8 cellular contexts compared by ENCODE assay signal in the genomic region with DNA sequence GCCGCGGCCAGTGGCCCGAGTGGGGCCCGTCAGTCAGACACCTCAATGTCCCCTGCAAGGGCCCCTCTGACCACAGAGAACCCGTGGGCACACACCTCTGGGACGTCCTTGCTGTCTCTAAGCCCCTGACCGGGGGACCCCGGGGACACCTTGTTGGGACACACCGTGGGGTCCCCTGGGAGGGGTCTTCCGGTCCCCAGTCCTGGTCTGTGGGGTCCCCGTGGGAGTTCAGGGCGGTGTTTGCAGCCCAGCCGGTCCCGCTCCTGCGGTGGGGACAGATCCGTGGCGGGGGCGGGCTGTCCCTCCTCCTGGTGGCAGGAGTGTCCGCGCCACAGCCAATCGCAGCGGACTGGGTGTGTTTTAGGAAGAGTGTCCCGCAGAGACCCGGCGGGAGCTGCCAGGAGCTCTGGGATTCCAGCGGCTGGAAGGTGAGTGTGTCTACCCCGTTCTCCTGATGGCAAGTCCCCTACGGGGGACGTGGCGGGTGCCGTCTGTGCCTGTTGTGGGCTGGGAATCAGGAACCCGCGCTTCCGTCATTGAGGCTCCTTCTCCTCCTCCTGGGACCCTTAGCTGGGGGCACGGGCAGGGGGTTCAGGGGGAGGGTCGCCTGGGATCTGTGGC. TPM values are rescaled to one million over a fixed set of nuclear protein-coding genes. Genes with fewer than 3 reads are reported as not detected.
DNase-seq lines count a peak whose midpoint lies in the region; ATAC-seq and TF ChIP-seq lines count a peak whose summit lies in the region.

No MANE protein-coding gene starts in this region.

- TF ChIP-seq CTCF in LNCaP clone FGC (IDR thresholded peaks at IDR 0.05; ENCODE audit: control insufficient read depth, extremely low read depth, insufficient read depth), result no peak
- TF ChIP-seq CTCF in heart left ventricle (IDR thresholded peaks at IDR 0.05), result peak in 4 of 12 donors; percentile 8 to 37 (median 10)
- TF ChIP-seq CTCF in psoas muscle (IDR thresholded peaks at IDR 0.05), result no peak

- H3K27me3 Mint-ChIP-seq in CD4-positive, alpha-beta memory T cell, result no peaks in the 10 kb centered on the region

- peak in 1 of 2 donors; percentile 48 for TF ChIP-seq POLR2A in heart left ventricle (IDR thresholded peaks at IDR 0.05)

- peaks cover 9% of the 10 kb centered on the region for H3K4me1 ChIP-seq in CD4-positive, alpha-beta memory T cell (ENCODE audit: insufficient read depth, low read length)
- peaks cover 2 to 21% (median 14%) of the 10 kb centered on the region in 12 donors for H3K4me1 ChIP-seq in heart left ventricle
- peaks cover 5% of the 10 kb centered on the region for H3K4me1 ChIP-seq in psoas muscle

- no peaks in the 10 kb centered on the region for H3K36me3 Mint-ChIP-seq in CD4-positive, alpha-beta memory T cell

- peak overlapping the region; percentile 50 to 52 for H3K4me3 ChIP-seq in CD4-positive, alpha-beta memory T cell (ENCODE audit: low read length in 2 of 2)
- H3K4me3 ChIP-seq in LNCaP clone FGC (ENCODE audit: low read depth, low read length) (peak overlapping the region; percentile 96), heart left ventricle (peak overlapping the region; percentile 30 to 82 (median 58)), psoas muscle (peak overlapping the region; percentile 65)

- peak in 4 of 5 donors; percentile 33 to 42 (median 35) for DNase-seq in CD4-positive, alpha-beta memory T cell
- peak; percentile 57 for DNase-seq in LNCaP clone FGC (ENCODE audit: low read depth)
- peak; percentile 43 for DNase-seq in activated naive CD4-positive, alpha-beta T cell treated with anti-CD3 and anti-CD28 coated beads, Interleukin-2, amount 50 U/mL, for 16 hours
- peak; percentile 81 to 92 (median 82) for DNase-seq in heart left ventricle
- peak; percentile 73 to 75 for DNase-seq in psoas muscle
- DNase-seq in NCI-H1417 treated with DMSO at 0.1 percent for 48 hours (lab: John Stamatoyannopoulos, UW), result no peak
- no peak for DNase-seq in NCI-H1092 treated with DMSO at 0.1 percent for 48 hours (lab: John Stamatoyannopoulos, UW)

- WGBS in heart left ventricle, 4 donors, result 0 to 18% (median 4%) methylated on average over 14 to 36 of the region's 36 CpGs
- WGBS in psoas muscle, 3 donors, result 1 to 6% (median 2%) methylated on average over 30 to 36 of the region's 36 CpGs

- H3K4me3 Mint-ChIP-seq in CD4-positive, alpha-beta memory T cell, result peak overlapping the region; percentile 75 to 87 (median 80)

- CTCF ChIA-PET in CD4-positive, alpha-beta memory T cell (lab: Charles Lee; ENCODE audit: partially characterized antibody), result no interaction called here

- intact Hi-C loops in CD4-positive, alpha-beta memory T cell (cut with micrococcal nuclease), result no loop called here
- intact Hi-C loops in heart left ventricle (cut with DNase I), result loop anchor here in 3 of 10 donors (5.0 kb wide), 1 partner anchor 41 kb away; a partner anchor contains a TSS
- intact Hi-C loops in psoas muscle (cut with DNase I), result no loop called here

- H3K27ac ChIP-seq in CD4-positive, alpha-beta memory T cell (ENCODE audit: low read depth, low read length), result peak overlapping the region; percentile 1
- H3K27ac ChIP-seq in heart left ventricle (peak overlapping the region in 7 of 12 donors; percentile 17 to 66 (median 38)), psoas muscle (no peak overlapping the region)

- ATAC-seq in GM21717 (IDR thresholded peaks at IDR 0.05; ENCODE audit: unreplicated experiment) (peak; percentile 70), heart left ventricle (peak; percentile 94 to 98 (median 98)), psoas muscle (peak; percentile 90 to 96 (median 95))

- no peaks in the 10 kb centered on the region for H3K9me3 ChIP-seq in CD4-positive, alpha-beta memory T cell (ENCODE audit: control insufficient read depth in 1 of 2, low read length in 2 of 2)
- H3K9me3 ChIP-seq in heart left ventricle (no peaks in the 10 kb centered on the region), psoas muscle (no peaks in the 10 kb centered on the region)

- peak overlapping the region in 3 of 7 donors; percentile 7 to 66 (median 13) for H3K27ac Mint-ChIP-seq in CD4-positive, alpha-beta memory T cell

- peaks cover 0 to 22% (median 7%) of the 10 kb centered on the region in 4 donors for H3K4me1 Mint-ChIP-seq in CD4-positive, alpha-beta memory T cell

- H3K9me3 Mint-ChIP-seq in CD4-positive, alpha-beta memory T cell, result no peaks in the 10 kb centered on the region

- H3K36me3 ChIP-seq in CD4-positive, alpha-beta memory T cell (ENCODE audit: insufficient read depth, low read length), result no peaks in the 10 kb centered on the region
- H3K36me3 ChIP-seq in heart left ventricle, result no peaks in the 10 kb centered on the region
- no peaks in the 10 kb centered on the region for H3K36me3 ChIP-seq in psoas muscle (ENCODE audit: insufficient read depth in 1 of 2, low read depth in 1 of 2)

- POLR2A ChIA-PET in CD4-positive, alpha-beta memory T cell (lab: Charles Lee; ENCODE audit: partially characterized antibody), result no interaction called here

- no peaks in the 10 kb centered on the region for H3K27me3 ChIP-seq in CD4-positive, alpha-beta memory T cell (ENCODE audit: insufficient read depth, low read length)
- H3K27me3 ChIP-seq in heart left ventricle, result peaks cover 0 to 4% (median 0%) of the 10 kb centered on the region in 9 donors
- peaks cover 0 to 9% (median 7%) of the 10 kb centered on the region in 3 donors for H3K27me3 ChIP-seq in psoas muscle (ENCODE audit: insufficient read depth in 3 of 3, low read length in 2 of 3)

RNA-seq across cellular contexts. Expression of a gene that starts 5.1 kb away (rescaled TPM):
- 10 to 100 TPM; 28.3 to 28.7 TPM for total RNA-seq in CD4-positive, alpha-beta memory T cell
- 1 to 10 TPM; 3.1 to 8.4 TPM for polyA plus RNA-seq in CD4-positive, alpha-beta memory T cell
- total RNA-seq in heart left ventricle (1 to 10 TPM in 7 of 9 donors, under 1 TPM in 2; 0.81 to 6.8 (median 3.0) TPM), psoas muscle (1 to 10 TPM in 3 of 4 donors, under 1 TPM in 1; 0.89 to 3.0 (median 2.0) TPM)
- polyA plus RNA-seq in heart left ventricle (10 to 100 TPM in 1 of 2 donors, 1 to 10 TPM in 1; 1.9 to 27.0 TPM), psoas muscle (10 to 100 TPM in 1 of 3 donors, 1 to 10 TPM in 2; 1.2 to 16.3 (median 2.3) TPM)

RNA-seq across cellular contexts. Expression of a gene that starts 42.5 kb away (rescaled TPM):
- 10 to 100 TPM; 77.1 to 79.3 TPM for total RNA-seq in CD4-positive, alpha-beta memory T cell
- 10 to 100 TPM; 34.8 to 49.4 TPM for polyA plus RNA-seq in CD4-positive, alpha-beta memory T cell
- total RNA-seq in heart left ventricle (10 to 100 TPM; 31.3 to 71.5 (median 47.5) TPM), psoas muscle (10 to 100 TPM; 48.5 to 54.5 (median 50.9) TPM)
- polyA plus RNA-seq in heart left ventricle (100 to 1,000 TPM in 1 of 2 donors, 10 to 100 TPM in 1; 50.6 to 102 TPM), psoas muscle (10 to 100 TPM; 48.1 to 63.4 (median 49.0) TPM)

Comparison
In these comparisons a context has a peak if more than half of its experiments do, and no peak if none do; other contexts are left out.
1. DNase-seq: peak in CD4-positive, alpha-beta memory T cell (4 of 5), LNCaP clone FGC (single experiment), activated naive CD4-positive, alpha-beta T cell treated with anti-CD3 and anti-CD28 coated beads, Interleukin-2, amount 50 U/mL, for 16 hours (single experiment), heart left ventricle (5 of 5) and psoas muscle (2 of 2); none in NCI-H1417 treated with DMSO at 0.1 percent for 48 hours (single experiment) and NCI-H1092 treated with DMSO at 0.1 percent for 48 hours (single experiment).
2. Peak in every context shown above with its lines, with median percentiles within 50 percentile points of each other: H3K4me3 ChIP-seq and ATAC-seq.